ENCODE assay signal across 27 cellular contexts in the genomic region with DNA sequence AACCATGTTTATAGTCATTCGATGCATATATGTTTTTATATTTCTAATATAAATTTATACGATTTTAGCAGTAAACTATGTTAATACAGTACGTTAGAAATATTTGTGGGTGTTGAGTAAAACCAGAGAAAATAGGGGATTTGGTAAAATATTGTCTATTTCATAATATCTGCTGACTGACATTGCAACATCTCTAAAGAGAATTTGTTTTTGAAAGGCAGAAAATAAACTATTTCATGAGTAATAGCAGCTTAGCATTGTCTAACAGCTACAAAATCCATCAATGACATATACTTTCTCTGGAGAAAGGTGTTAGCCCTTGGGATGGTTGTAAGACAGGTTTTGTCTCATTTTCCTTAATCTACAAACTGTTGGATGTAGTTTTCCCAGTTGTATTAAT.
A peak's percentile ranks its signal among the peaks of the same experiment; 100 is the strongest.
DNase-seq lines count a peak whose midpoint lies in the region; ATAC-seq, FAIRE-seq and TF ChIP-seq lines count a peak whose summit lies in the region.
"Had no signal": no experiment of that assay in that cellular context is flagged by ENCODE, and none has a peak within 500 bp of the region (broad histone marks: within the 10 kb centered on the region; RNA-seq: fewer than 3 reads in every experiment).

No MANE protein-coding gene starts in this region.

- H3K4me1 ChIP-seq in A549 = peaks cover 26% of the 10 kb centered on the region
- H3K4me1 ChIP-seq: Caco-2 had no signal

- no peak for TF ChIP-seq CTCF in A549 (IDR thresholded peaks at IDR 0.05)
- TF ChIP-seq CTCF in choroid plexus epithelial cell (conservative IDR thresholded peaks at IDR 0.05; ENCODE audit: low read depth, low read length) = no peak
- TF ChIP-seq CTCF in fibroblast of villous mesenchyme (IDR thresholded peaks at IDR 0.05; ENCODE audit: insufficient read depth, low read depth, low read length) = no peak

- no peak for TF ChIP-seq RAD21 in A549 (conservative IDR thresholded peaks at IDR 0.05 in 1 of 2, IDR thresholded peaks at IDR 0.05 in 1 of 2)

- CTCF ChIA-PET in A549 (lab: Yijun Ruan, JAX) = no interaction called here

- TF ChIP-seq POLR2A in A549 (IDR thresholded peaks at IDR 0.05; ENCODE audit: low read length) = no peak

- FAIRE-seq in A549 (lab: Jason Lieb, UNC) = no peak
- FAIRE-seq: G401.6, GM12878, HTR-8/SVneo had no signal

- POLR2A ChIA-PET in A549 (lab: Yijun Ruan, JAX) = no interaction called here

- peak overlapping the region; percentile 53 to 80; a peak in 5 of 6 replicates for H3K27ac ChIP-seq in A549
- H3K27ac ChIP-seq: C4-2B had no signal

- ATAC-seq in A549 (no peak), GM21723 (IDR thresholded peaks at IDR 0.05; ENCODE audit: unreplicated experiment) (no peak), HG02759 (IDR thresholded peaks at IDR 0.05; ENCODE audit: unreplicated experiment) (no peak)
- ATAC-seq: CD8-positive, alpha-beta T cell; GM12878; PC-3 had no signal

- DNase-seq in A549 (ENCODE audit: low read depth in 1 of 2, low spot score in 1 of 2) = no peak
- peak; percentile 9 for DNase-seq in GM03348 (ENCODE audit: low spot score)
- peak; percentile 52 for DNase-seq in choroid plexus epithelial cell (ENCODE audit: low read depth)
- DNase-seq in fibroblast of villous mesenchyme (ENCODE audit: low read depth) = peak; percentile 40
- no peak for DNase-seq in NCI-H2196 treated with DMSO at 0.1 percent for 48 hours (lab: John Stamatoyannopoulos, UW; ENCODE audit: unreplicated experiment)
- DNase-seq in NCI-H1694 (lab: John Stamatoyannopoulos, UW) = no peak
- DNase-seq: Caco-2; CD8-positive, alpha-beta T cell; KG1; MM.1S; NCI-H1092; NCI-H1436; NCI-H187 treated with DMSO at 0.1 percent for 48 hours; NCI-H2107; NCI-H446; NCI-H526; NCI-H82; NK-92 treated with Interleukin-12 subunit alpha and Interleukin-12 subunit beta, amount 100 ng/mL, for 24 hours; PC-3; SK-N-SH; SW 1271 had no signal

- no peak overlapping the region for H3K4me3 ChIP-seq in A549
- H3K4me3 ChIP-seq in choroid plexus epithelial cell (ENCODE audit: low read depth, low read length) = no peak overlapping the region
- no peak overlapping the region for H3K4me3 ChIP-seq in fibroblast of villous mesenchyme (ENCODE audit: low read depth, low read length)
- H3K4me3 ChIP-seq: GM12878 had no signal

- H3K4me2 ChIP-seq in A549 = peak overlapping the region; percentile 33; the same call in 2 of the 3 replicates
- H3K4me2 ChIP-seq: SK-N-SH had no signal

- H3K9me3 ChIP-seq in A549 = no peaks in the 10 kb centered on the region
- H3K9me3 ChIP-seq: Caco-2, SK-N-SH had no signal

- no peak for TF ChIP-seq EP300 in A549 (IDR thresholded peaks at IDR 0.05)

- WGBS in A549 (ENCODE audit: missing lambda C conversion rate) = 62% methylated on average over 3 of the region's 3 CpGs

TF ChIP-seq in A549, 52 proteins besides CTCF, POLR2A, EP300 and RAD21:
- TF ChIP-seq CEBPB (IDR thresholded peaks at IDR 0.05) (peak; percentile 69 to 74; a peak in 3 of 4 replicates), RCOR1 (IDR thresholded peaks at IDR 0.05; ENCODE audit: low read depth, low read length) (no peak)

Comparison
In these comparisons a context has a peak if more than half of its experiments do, and no peak if none do; other contexts are left out.
1. DNase-seq: peak in GM03348 (single experiment), choroid plexus epithelial cell (single experiment) and fibroblast of villous mesenchyme (single experiment); none in A549 (0 of 2), NCI-H2196 treated with DMSO at 0.1 percent for 48 hours (single experiment) and NCI-H1694 (single experiment).